ENCODE assay signal across 8 cellular contexts in the genomic region with DNA sequence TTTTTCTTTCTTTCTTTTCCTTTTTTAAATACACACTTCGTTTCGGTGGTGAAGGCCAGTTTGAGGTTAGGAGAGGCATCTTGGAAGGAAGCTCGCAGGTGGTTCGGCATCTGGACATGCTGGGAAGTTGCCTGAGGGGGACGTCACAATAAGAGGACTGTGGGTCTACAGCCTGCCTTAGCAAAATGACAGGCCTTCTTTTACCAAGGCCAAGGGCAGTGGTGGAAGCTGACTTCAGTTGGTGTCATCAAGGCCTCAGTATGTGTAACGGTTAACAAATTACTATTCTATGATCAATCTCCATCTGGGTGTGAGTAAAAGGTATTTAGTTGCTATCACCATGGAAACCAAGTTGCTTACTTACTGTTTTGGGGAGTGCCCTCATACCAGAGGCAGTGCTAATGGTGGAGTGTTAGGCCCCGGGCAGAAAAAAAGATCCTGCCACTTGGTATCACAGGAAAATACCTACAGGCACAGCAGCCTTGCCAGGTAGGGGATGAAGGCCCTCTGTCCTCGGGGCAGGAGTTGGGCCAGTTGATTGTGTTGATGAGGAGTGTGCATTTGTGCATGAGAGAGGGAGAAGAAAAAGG. TPM values are rescaled to one million over a fixed set of nuclear protein-coding genes. Genes with fewer than 3 reads are reported as not detected.
DNase-seq lines count a peak whose midpoint lies in the region; ATAC-seq and TF ChIP-seq lines count a peak whose summit lies in the region.

No MANE protein-coding gene starts in this region.

- WGBS in testis, 2 donors, result 41 to 64% methylated on average over 8 of the region's 8 CpGs

- H3K27ac ChIP-seq in angular gyrus (ENCODE audit: low read depth, low read length) (peak overlapping the region; percentile 69), testis (peak overlapping the region; percentile 83 to 89)

- H3K36me3 ChIP-seq in testis (ENCODE audit: low read depth, missing control alignments), result no peaks in the 10 kb centered on the region

- intact Hi-C loops in testis (cut with DNase I; ENCODE audit: low total_unique reads), result loop anchor here (10.0 kb wide), 1 partner anchor 67 kb away; no protein-coding TSS in a partner anchor

- ATAC-seq in HG03439 (IDR thresholded peaks at IDR 0.05; ENCODE audit: unreplicated experiment), result no peak
- ATAC-seq in HG03095 (IDR thresholded peaks at IDR 0.05; ENCODE audit: unreplicated experiment), result no peak
- no peak for ATAC-seq in GM21576 (IDR thresholded peaks at IDR 0.05; ENCODE audit: unreplicated experiment)

- DNase-seq in stimulated activated CD4-positive, alpha-beta T cell treated with anti-CD3 and anti-CD28 coated beads, Interleukin-1b, Interleukin-23, amount 100 ng/mL, for 48 hours, result peak; percentile 39
- no peak for DNase-seq in stimulated activated CD4-positive, alpha-beta T cell treated with anti-CD3 and anti-CD28 coated beads, Interleukin-12 subunit alpha, Interleukin-12 subunit beta, amount 100 ng/mL, for 4 hours
- peak; percentile 99 for DNase-seq in kidney tubule cell (ENCODE audit: low spot score)
- no peak for DNase-seq in testis

- H3K27me3 ChIP-seq in testis, result no peaks in the 10 kb centered on the region

- TF ChIP-seq CTCF in testis (IDR thresholded peaks at IDR 0.05), result no peak

- peaks cover 79% of the 10 kb centered on the region for H3K4me1 ChIP-seq in testis

- H3K9me3 ChIP-seq in testis, result no peaks in the 10 kb centered on the region

- H3K4me3 ChIP-seq in testis, result no peak overlapping the region

- no peak for TF ChIP-seq POLR2A in testis (IDR thresholded peaks at IDR 0.05)

RNA-seq across cellular contexts. Expression of gene ACTN4, which starts 10.3 kb away (rescaled TPM):
- total RNA-seq in testis, result 100 to 1,000 TPM; 112 to 135 TPM
- 158 TPM for polyA plus RNA-seq in testis (ENCODE audit: insufficient read depth, low read depth, low replicate concordance)

RNA-seq across cellular contexts. Expression of gene EIF3K, which starts 38.7 kb away (rescaled TPM):
- 100 to 1,000 TPM; 195 to 235 TPM for total RNA-seq in testis
- polyA plus RNA-seq in testis (ENCODE audit: insufficient read depth, low read depth, low replicate concordance), result 201 TPM

RNA-seq across cellular contexts. Expression of gene MAP4K1, which starts 40.0 kb away (rescaled TPM):
- total RNA-seq in testis, result 1 to 10 TPM; 2.8 to 9.9 TPM
- polyA plus RNA-seq in testis (ENCODE audit: insufficient read depth, low read depth, low replicate concordance), result 8.3 TPM

Comparison
In these comparisons a context has a peak if more than half of its experiments do, and no peak if none do; other contexts are left out.
1. DNase-seq: peak in stimulated activated CD4-positive, alpha-beta T cell treated with anti-CD3 and anti-CD28 coated beads, Interleukin-1b, Interleukin-23, amount 100 ng/mL, for 48 hours (single experiment) and kidney tubule cell (single experiment); none in stimulated activated CD4-positive, alpha-beta T cell treated with anti-CD3 and anti-CD28 coated beads, Interleukin-12 subunit alpha, Interleukin-12 subunit beta, amount 100 ng/mL, for 4 hours (single experiment) and testis (single experiment).